Comparison of ENCODE assay signal across 18 cellular contexts in the genomic region with DNA sequence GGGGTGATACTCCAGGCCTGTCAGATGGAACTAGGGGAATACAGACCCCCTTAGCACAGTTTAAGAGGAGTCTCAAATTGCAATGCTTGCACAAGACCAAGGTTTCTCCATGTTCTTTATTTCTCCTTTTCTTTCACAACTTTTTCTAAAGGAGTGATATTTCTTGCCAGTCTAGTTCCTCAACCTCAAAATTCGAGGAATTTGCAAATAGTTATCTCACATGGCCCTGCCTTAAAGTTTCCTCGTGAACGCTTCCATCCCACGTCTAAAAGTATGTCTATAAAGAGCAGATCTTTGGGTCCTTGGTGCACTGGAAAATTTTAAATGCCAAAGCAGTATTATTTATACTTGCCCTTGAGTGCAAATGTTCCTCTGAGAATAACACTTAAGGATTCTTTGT.
DNase-seq lines count a peak whose midpoint lies in the region; ATAC-seq and TF ChIP-seq lines count a peak whose summit lies in the region.
"Had no signal": no experiment of that assay in that cellular context is flagged by ENCODE, and none has a peak within 500 bp of the region (broad histone marks: within the 10 kb centered on the region; RNA-seq: fewer than 3 reads in every experiment).

No MANE protein-coding gene starts in this region.

- peaks cover 65 to 81% of the 10 kb centered on the region in 2 experiments for H3K4me1 ChIP-seq in neutrophil (ENCODE audit: control insufficient read depth in 1 of 2, insufficient read depth in 1 of 2, low read depth in 1 of 2, low read length in 1 of 2)

- no peaks in the 10 kb centered on the region for H3K4me1 Mint-ChIP-seq in natural killer cell treated with Interleukin-12 subunit alpha and Interleukin-12 subunit beta and Interleukin-15 and Interleukin-18, amount 100 ng/mL, for 72 hours (ENCODE audit: low read depth in 2 of 2)

- H3K27me3 Mint-ChIP-seq in natural killer cell treated with Interleukin-12 subunit alpha and Interleukin-12 subunit beta and Interleukin-15 and Interleukin-18, amount 100 ng/mL, for 72 hours = no peaks in the 10 kb centered on the region

- H3K9me3 ChIP-seq in neutrophil = no peaks in the 10 kb centered on the region
- H3K9me3 ChIP-seq: BLaER1, MG63 had no signal

- peak overlapping the region; percentile 70 for H3K27ac ChIP-seq in neutrophil
- H3K27ac ChIP-seq: BLaER1, PC-9, RWPE1 had no signal

- peak overlapping the region in 1 of 2 experiments; percentile 6 for H3K4me3 ChIP-seq in neutrophil (ENCODE audit: low read depth in 1 of 2, low read length in 1 of 2)
- H3K4me3 ChIP-seq: BLaER1, MG63, PC-9 had no signal

- ATAC-seq in Right ventricle myocardium superior (ENCODE audit: poor library complexity) = peak; percentile 45
- ATAC-seq in Right ventricle myocardium inferior = no peak
- no peak for ATAC-seq in natural killer cell treated with Interleukin-12 subunit alpha and Interleukin-12 subunit beta and Interleukin-15 and Interleukin-18, amount 100 ng/mL, for 72 hours
- no peak for ATAC-seq in GM18907 (IDR thresholded peaks at IDR 0.05; ENCODE audit: unreplicated experiment)

- intact Hi-C loops in Right ventricle myocardium superior (cut with DNase I) = no loop called here
- intact Hi-C loops in Right ventricle myocardium inferior (cut with DNase I) = no loop called here

- DNase-seq in Right ventricle myocardium superior (no peak), Right ventricle myocardium inferior (ENCODE audit: missing footprints) (no peak), amniotic epithelial cell (ENCODE audit: low read depth) (peak; percentile 87), NCI-H2081 (lab: John Stamatoyannopoulos, UW) (no peak)
- no peak for DNase-seq in natural killer cell treated with Interleukin-12 subunit alpha and Interleukin-12 subunit beta and Interleukin-15 and Interleukin-18, amount 100 ng/mL, for 72 hours (ENCODE audit: low spot score)
- no peak for DNase-seq in stimulated activated CD4-positive, alpha-beta T cell treated with anti-CD3 and anti-CD28 coated beads, Interleukin-2, amount 100 ng/mL, for 24 hours
- DNase-seq: DMS79, Kasumi-1, MG63, NCI-H1105 treated with DMSO at 0.1 percent for 48 hours, NCI-H1694, NCI-H510A, NCI-H774, PC-9 had no signal

- no peak overlapping the region for H3K27ac Mint-ChIP-seq in natural killer cell treated with Interleukin-12 subunit alpha and Interleukin-12 subunit beta and Interleukin-15 and Interleukin-18, amount 100 ng/mL, for 72 hours

- no peaks in the 10 kb centered on the region for H3K36me3 ChIP-seq in neutrophil
- H3K36me3 ChIP-seq: BLaER1, MG63 had no signal

- H3K36me3 Mint-ChIP-seq in natural killer cell treated with Interleukin-12 subunit alpha and Interleukin-12 subunit beta and Interleukin-15 and Interleukin-18, amount 100 ng/mL, for 72 hours = no peaks in the 10 kb centered on the region

- H3K27me3 ChIP-seq in neutrophil = no peaks in the 10 kb centered on the region
- H3K27me3 ChIP-seq: BLaER1, MG63 had no signal

- no peak for TF ChIP-seq CTCF in neutrophil (IDR thresholded peaks at IDR 0.05)

- H3K9me3 Mint-ChIP-seq in natural killer cell treated with Interleukin-12 subunit alpha and Interleukin-12 subunit beta and Interleukin-15 and Interleukin-18, amount 100 ng/mL, for 72 hours = no peaks in the 10 kb centered on the region

- H3K4me3 Mint-ChIP-seq in natural killer cell treated with Interleukin-12 subunit alpha and Interleukin-12 subunit beta and Interleukin-15 and Interleukin-18, amount 100 ng/mL, for 72 hours = no peak overlapping the region
